Comparison of ENCODE assay signal across 32 cellular contexts in genomic region chr10:14271621-14272020, GRCh38.
"Had no signal": no experiment of that assay in that cellular context is flagged by ENCODE, and none has a peak within 500 bp of the region (broad histone marks: within the 10 kb centered on the region; RNA-seq: fewer than 3 reads in every experiment).

No MANE protein-coding gene starts in this region.

- H3K9me3 ChIP-seq: lower lobe of right lung, pancreas, prostate gland, suprapubic skin, thoracic aorta, tibial artery, upper lobe of right lung had no signal

- H3K27ac ChIP-seq: left lung, lower lobe of right lung, pancreas, prostate gland, skin epidermis, suprapubic skin, thoracic aorta, tibial artery, upper lobe of right lung had no signal

- H3K4me3 ChIP-seq: left lung, lower lobe of right lung, pancreas, prostate gland, skin epidermis, suprapubic skin, thoracic aorta, tibial artery, upper lobe of right lung had no signal

- H3K36me3 ChIP-seq: left lung, lower lobe of right lung, pancreas, prostate gland, suprapubic skin, thoracic aorta, tibial artery, upper lobe of right lung had no signal

- H3K27ac Mint-ChIP-seq: immature natural killer cell; mesothelial cell of epicardium; naive B cell; natural killer cell; nephron progenitor cell; stimulated activated effector memory CD8-positive, alpha-beta T cell treated with anti-CD3 and anti-CD28 coated beads, Interleukin-12 subunit alpha, Interleukin-12 subunit beta, amount 100 ng/mL, for 72 hours; stimulated activated naive CD8-positive, alpha-beta T cell treated with anti-CD3 and anti-CD28 coated beads, Interleukin-15, Interleukin-2, amounts not matched to agents 100 ng/mL and 50 ng/mL, for 24 hours had no signal

- DNase-seq: hypothalamus; immature natural killer cell; kidney; left colon; left lung; lower lobe of right lung; mammary epithelial cell; mesenchymal stem cell; naive B cell; natural killer cell; nephron progenitor cell; pancreas; posterior cingulate gyrus; retina; right cardiac atrium; stimulated activated CD4-positive, alpha-beta T cell treated with anti-CD3 and anti-CD28 coated beads, Interleukin-12 subunit alpha, Interleukin-12 subunit beta, amount 100 ng/mL, for 4 hours; stimulated activated CD4-positive, alpha-beta T cell treated with anti-CD3 and anti-CD28 coated beads, Interleukin-15, amount 100 ng/mL, for 24 hours; stimulated activated CD4-positive, alpha-beta T cell treated with anti-CD3 and anti-CD28 coated beads, Interleukin-2, amount 100 ng/mL, for 24 hours; stimulated activated CD4-positive, alpha-beta T cell treated with anti-CD3 and anti-CD28 coated beads, Interleukin-4, amount 100 ng/mL, for 1 hour; stimulated activated naive CD4-positive, alpha-beta T cell; tibial artery; upper lobe of right lung had no signal

- ATAC-seq: left colon; left lung; lower lobe of right lung; natural killer cell; pancreas; right cardiac atrium; sciatic nerve; stimulated activated effector memory CD8-positive, alpha-beta T cell treated with anti-CD3 and anti-CD28 coated beads, Interleukin-12 subunit alpha, Interleukin-12 subunit beta, amount 100 ng/mL, for 72 hours; upper lobe of right lung had no signal

- H3K4me1 ChIP-seq: left lung, lower lobe of right lung, pancreas, prostate gland, suprapubic skin, tibial artery, upper lobe of right lung had no signal

- FAIRE-seq: islet of Langerhans, kidney, pancreas, urothelium cell line had no signal

- H3K4me3 Mint-ChIP-seq: immature natural killer cell; mesothelial cell of epicardium; naive B cell; natural killer cell; nephron progenitor cell; stimulated activated effector memory CD8-positive, alpha-beta T cell treated with anti-CD3 and anti-CD28 coated beads, Interleukin-12 subunit alpha, Interleukin-12 subunit beta, amount 100 ng/mL, for 72 hours; stimulated activated naive CD8-positive, alpha-beta T cell treated with anti-CD3 and anti-CD28 coated beads, Interleukin-15, Interleukin-2, amounts not matched to agents 100 ng/mL and 50 ng/mL, for 24 hours had no signal

- H3K4me1 Mint-ChIP-seq: immature natural killer cell; mesothelial cell of epicardium; naive B cell; natural killer cell; nephron progenitor cell; stimulated activated effector memory CD8-positive, alpha-beta T cell treated with anti-CD3 and anti-CD28 coated beads, Interleukin-12 subunit alpha, Interleukin-12 subunit beta, amount 100 ng/mL, for 72 hours had no signal

- H3K36me3 Mint-ChIP-seq: immature natural killer cell; mesothelial cell of epicardium; naive B cell; natural killer cell; stimulated activated effector memory CD8-positive, alpha-beta T cell treated with anti-CD3 and anti-CD28 coated beads, Interleukin-12 subunit alpha, Interleukin-12 subunit beta, amount 100 ng/mL, for 72 hours had no signal

- H3K27me3 ChIP-seq: left lung, pancreas, suprapubic skin, upper lobe of right lung had no signal

- H3K9me3 Mint-ChIP-seq: mesothelial cell of epicardium; naive B cell; natural killer cell; stimulated activated effector memory CD8-positive, alpha-beta T cell treated with anti-CD3 and anti-CD28 coated beads, Interleukin-12 subunit alpha, Interleukin-12 subunit beta, amount 100 ng/mL, for 72 hours; stimulated activated naive CD8-positive, alpha-beta T cell treated with anti-CD3 and anti-CD28 coated beads, Interleukin-15, Interleukin-2, amounts not matched to agents 100 ng/mL and 50 ng/mL, for 24 hours had no signal
